ENCODE assay signal across 1 cellular context in genomic region chr20:22523499-22524392, GRCh38.
TF ChIP-seq lines count a peak whose summit lies in the region.

No MANE protein-coding gene starts in this region.

TF ChIP-seq in HepG2, 621 proteins besides CTCF, POLR2A, EP300 and RAD21 (continued from another document and continues in another):
- TF ChIP-seq, protein P1, sequence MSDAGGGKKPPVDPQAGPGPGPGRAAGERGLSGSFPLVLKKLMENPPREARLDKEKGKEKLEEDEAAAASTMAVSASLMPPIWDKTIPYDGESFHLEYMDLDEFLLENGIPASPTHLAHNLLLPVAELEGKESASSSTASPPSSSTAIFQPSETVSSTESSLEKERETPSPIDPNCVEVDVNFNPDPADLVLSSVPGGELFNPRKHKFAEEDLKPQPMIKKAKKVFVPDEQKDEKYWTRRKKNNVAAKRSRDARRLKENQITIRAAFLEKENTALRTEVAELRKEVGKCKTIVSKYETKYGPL (CRISPR knock-in tag; IDR thresholded peaks at IDR 0.05), result no peak; the same call in 1 of the 2 replicates
- no peak for TF ChIP-seq ELF4 (CRISPR knock-in tag; IDR thresholded peaks at IDR 0.05; ENCODE audit: borderline replicate concordance)
- peak; percentile 68; the same call in 1 of the 2 replicates for TF ChIP-seq EHMT2 (IDR thresholded peaks at IDR 0.05; ENCODE audit: borderline replicate concordance, low read depth, low read length)
- peak; percentile 62; the same call in 1 of the 2 replicates for TF ChIP-seq GFI1 (CRISPR knock-in tag; IDR thresholded peaks at IDR 0.05; ENCODE audit: borderline replicate concordance)
- no peak for TF ChIP-seq SP1 (IDR thresholded peaks at IDR 0.05)
- no peak for TF ChIP-seq SP1 (CRISPR knock-in tag; IDR thresholded peaks at IDR 0.05)
- peak; percentile 32; the same call in 1 of the 2 replicates for TF ChIP-seq ZNF672 (CRISPR knock-in tag; IDR thresholded peaks at IDR 0.05)
- no peak for TF ChIP-seq SOX6 (IDR thresholded peaks at IDR 0.05)
- peak; percentile 96 for TF ChIP-seq SOX6 (CRISPR knock-in tag; IDR thresholded peaks at IDR 0.05)
- peak; percentile 74 for TF ChIP-seq ZNF709 (CRISPR knock-in tag; IDR thresholded peaks at IDR 0.05)
- TF ChIP-seq, protein P2, sequence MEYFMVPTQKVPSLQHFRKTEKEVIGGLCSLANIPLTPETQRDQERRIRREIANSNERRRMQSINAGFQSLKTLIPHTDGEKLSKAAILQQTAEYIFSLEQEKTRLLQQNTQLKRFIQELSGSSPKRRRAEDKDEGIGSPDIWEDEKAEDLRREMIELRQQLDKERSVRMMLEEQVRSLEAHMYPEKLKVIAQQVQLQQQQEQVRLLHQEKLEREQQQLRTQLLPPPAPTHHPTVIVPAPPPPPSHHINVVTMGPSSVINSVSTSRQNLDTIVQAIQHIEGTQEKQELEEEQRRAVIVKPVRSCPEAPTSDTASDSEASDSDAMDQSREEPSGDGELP (IDR thresholded peaks at IDR 0.05; ENCODE audit: borderline replicate concordance, low read depth), result peak; percentile 69; the same call in 1 of the 2 replicates
- TF ChIP-seq KLF9 (CRISPR knock-in tag; IDR thresholded peaks at IDR 0.05; ENCODE audit: low read depth), result 0 out of 2 replicates have a peak, but pooled peaks have one; percentile 72
- TF ChIP-seq, protein P3, sequence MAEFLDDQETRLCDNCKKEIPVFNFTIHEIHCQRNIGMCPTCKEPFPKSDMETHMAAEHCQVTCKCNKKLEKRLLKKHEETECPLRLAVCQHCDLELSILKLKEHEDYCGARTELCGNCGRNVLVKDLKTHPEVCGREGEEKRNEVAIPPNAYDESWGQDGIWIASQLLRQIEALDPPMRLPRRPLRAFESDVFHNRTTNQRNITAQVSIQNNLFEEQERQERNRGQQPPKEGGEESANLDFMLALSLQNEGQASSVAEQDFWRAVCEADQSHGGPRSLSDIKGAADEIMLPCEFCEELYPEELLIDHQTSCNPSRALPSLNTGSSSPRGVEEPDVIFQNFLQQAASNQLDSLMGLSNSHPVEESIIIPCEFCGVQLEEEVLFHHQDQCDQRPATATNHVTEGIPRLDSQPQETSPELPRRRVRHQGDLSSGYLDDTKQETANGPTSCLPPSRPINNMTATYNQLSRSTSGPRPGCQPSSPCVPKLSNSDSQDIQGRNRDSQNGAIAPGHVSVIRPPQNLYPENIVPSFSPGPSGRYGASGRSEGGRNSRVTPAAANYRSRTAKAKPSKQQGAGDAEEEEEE (CRISPR knock-in tag; IDR thresholded peaks at IDR 0.05; ENCODE audit: borderline replicate concordance), result no peak; the same call in 1 of the 2 replicates
- TF ChIP-seq ZFP1 (CRISPR knock-in tag; IDR thresholded peaks at IDR 0.05), result peak; percentile 66; the same call in 1 of the 2 replicates
- TF ChIP-seq KDM5B (CRISPR knock-in tag; IDR thresholded peaks at IDR 0.05; ENCODE audit: borderline replicate concordance), result peak; percentile 91
- no peak; the same call in none of the 2 replicates for TF ChIP-seq ZNF124 (CRISPR knock-in tag; IDR thresholded peaks at IDR 0.05)
- TF ChIP-seq ZSCAN29 (CRISPR knock-in tag; conservative IDR thresholded peaks at IDR 0.05), result peak; percentile 91; the same call in 1 of the 2 replicates
- TF ChIP-seq ZBTB7A (CRISPR knock-in tag; IDR thresholded peaks at IDR 0.05), result peak; percentile 58
- TF ChIP-seq ATF3 (CRISPR knock-in tag; IDR thresholded peaks at IDR 0.05), result peak; percentile 76; the same call in 1 of the 2 replicates
- TF ChIP-seq, protein P4, sequence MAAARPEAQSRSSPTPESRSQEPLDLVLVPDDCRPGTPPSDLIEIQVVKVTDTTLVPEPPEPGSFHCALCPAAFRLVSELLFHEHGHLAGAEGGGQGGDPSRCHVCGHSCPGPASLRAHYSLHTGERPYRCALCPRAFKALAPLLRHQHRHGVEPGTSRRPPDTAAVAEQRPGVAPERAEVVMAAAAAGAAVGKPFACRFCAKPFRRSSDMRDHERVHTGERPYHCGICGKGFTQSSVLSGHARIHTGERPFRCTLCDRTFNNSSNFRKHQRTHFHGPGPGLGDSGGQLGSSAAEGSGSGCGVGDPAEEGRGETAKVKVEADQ (CRISPR knock-in tag; IDR thresholded peaks at IDR 0.05; ENCODE audit: borderline replicate concordance), result no peak; the same call in none of the 2 replicates
- peak; percentile 80 for TF ChIP-seq CEBPB (IDR thresholded peaks at IDR 0.05; ENCODE audit: borderline replicate concordance, low read depth, low read length)
- no peak for TF ChIP-seq CHCHD3 (CRISPR knock-in tag; IDR thresholded peaks at IDR 0.05)
- TF ChIP-seq DDIT3 (CRISPR knock-in tag; IDR thresholded peaks at IDR 0.05), result 0 out of 2 replicates have a peak, but pooled peaks have one; percentile 5
- TF ChIP-seq, protein P5, sequence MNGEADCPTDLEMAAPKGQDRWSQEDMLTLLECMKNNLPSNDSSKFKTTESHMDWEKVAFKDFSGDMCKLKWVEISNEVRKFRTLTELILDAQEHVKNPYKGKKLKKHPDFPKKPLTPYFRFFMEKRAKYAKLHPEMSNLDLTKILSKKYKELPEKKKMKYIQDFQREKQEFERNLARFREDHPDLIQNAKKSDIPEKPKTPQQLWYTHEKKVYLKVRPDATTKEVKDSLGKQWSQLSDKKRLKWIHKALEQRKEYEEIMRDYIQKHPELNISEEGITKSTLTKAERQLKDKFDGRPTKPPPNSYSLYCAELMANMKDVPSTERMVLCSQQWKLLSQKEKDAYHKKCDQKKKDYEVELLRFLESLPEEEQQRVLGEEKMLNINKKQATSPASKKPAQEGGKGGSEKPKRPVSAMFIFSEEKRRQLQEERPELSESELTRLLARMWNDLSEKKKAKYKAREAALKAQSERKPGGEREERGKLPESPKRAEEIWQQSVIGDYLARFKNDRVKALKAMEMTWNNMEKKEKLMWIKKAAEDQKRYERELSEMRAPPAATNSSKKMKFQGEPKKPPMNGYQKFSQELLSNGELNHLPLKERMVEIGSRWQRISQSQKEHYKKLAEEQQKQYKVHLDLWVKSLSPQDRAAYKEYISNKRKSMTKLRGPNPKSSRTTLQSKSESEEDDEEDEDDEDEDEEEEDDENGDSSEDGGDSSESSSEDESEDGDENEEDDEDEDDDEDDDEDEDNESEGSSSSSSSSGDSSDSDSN (CRISPR knock-in tag; IDR thresholded peaks at IDR 0.05), result peak; percentile 89
- TF ChIP-seq ZNF775 (CRISPR knock-in tag; IDR thresholded peaks at IDR 0.05; ENCODE audit: borderline replicate concordance), result no peak; the same call in 1 of the 2 replicates
- peak; percentile 99 for TF ChIP-seq PAXIP1 (CRISPR knock-in tag; conservative IDR thresholded peaks at IDR 0.05)
- 0 out of 2 replicates have a peak, but pooled peaks have one; percentile 85 for TF ChIP-seq IRF9 (CRISPR knock-in tag; IDR thresholded peaks at IDR 0.05; ENCODE audit: borderline replicate concordance)
- TF ChIP-seq ZSCAN25 (CRISPR knock-in tag; IDR thresholded peaks at IDR 0.05), result peak; percentile 49
- TF ChIP-seq ZBTB21 (CRISPR knock-in tag; IDR thresholded peaks at IDR 0.05), result peak; percentile 40
- TF ChIP-seq HNRNPK (IDR thresholded peaks at IDR 0.05; ENCODE audit: low read depth, low read length, poor library complexity, severe bottlenecking), result no peak
- TF ChIP-seq ZBTB1 (CRISPR knock-in tag; IDR thresholded peaks at IDR 0.05; ENCODE audit: borderline replicate concordance), result no peak
- TF ChIP-seq ZNF569 (CRISPR knock-in tag; IDR thresholded peaks at IDR 0.05; ENCODE audit: borderline replicate concordance), result no peak
- TF ChIP-seq, protein P6, sequence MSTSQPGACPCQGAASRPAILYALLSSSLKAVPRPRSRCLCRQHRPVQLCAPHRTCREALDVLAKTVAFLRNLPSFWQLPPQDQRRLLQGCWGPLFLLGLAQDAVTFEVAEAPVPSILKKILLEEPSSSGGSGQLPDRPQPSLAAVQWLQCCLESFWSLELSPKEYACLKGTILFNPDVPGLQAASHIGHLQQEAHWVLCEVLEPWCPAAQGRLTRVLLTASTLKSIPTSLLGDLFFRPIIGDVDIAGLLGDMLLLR (CRISPR knock-in tag; IDR thresholded peaks at IDR 0.05), result 0 out of 2 replicates have a peak, but pooled peaks have one; percentile 37
- TF ChIP-seq, protein P7, sequence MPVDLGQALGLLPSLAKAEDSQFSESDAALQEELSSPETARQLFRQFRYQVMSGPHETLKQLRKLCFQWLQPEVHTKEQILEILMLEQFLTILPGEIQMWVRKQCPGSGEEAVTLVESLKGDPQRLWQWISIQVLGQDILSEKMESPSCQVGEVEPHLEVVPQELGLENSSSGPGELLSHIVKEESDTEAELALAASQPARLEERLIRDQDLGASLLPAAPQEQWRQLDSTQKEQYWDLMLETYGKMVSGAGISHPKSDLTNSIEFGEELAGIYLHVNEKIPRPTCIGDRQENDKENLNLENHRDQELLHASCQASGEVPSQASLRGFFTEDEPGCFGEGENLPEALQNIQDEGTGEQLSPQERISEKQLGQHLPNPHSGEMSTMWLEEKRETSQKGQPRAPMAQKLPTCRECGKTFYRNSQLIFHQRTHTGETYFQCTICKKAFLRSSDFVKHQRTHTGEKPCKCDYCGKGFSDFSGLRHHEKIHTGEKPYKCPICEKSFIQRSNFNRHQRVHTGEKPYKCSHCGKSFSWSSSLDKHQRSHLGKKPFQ (CRISPR knock-in tag; IDR thresholded peaks at IDR 0.05; ENCODE audit: insufficient replicate concordance), result peak; percentile 57
- peak; percentile 76 for TF ChIP-seq KLF11 (CRISPR knock-in tag; IDR thresholded peaks at IDR 0.05)
- TF ChIP-seq ZNF121 (CRISPR knock-in tag; IDR thresholded peaks at IDR 0.05), result no peak
- peak in 1 of 2 experiments; percentile 10; a peak in 2 of 4 replicates for TF ChIP-seq MAFK (conservative IDR thresholded peaks at IDR 0.05 in 1 of 2, IDR thresholded peaks at IDR 0.05 in 1 of 2; ENCODE audit: low read length in 2 of 2)
- peak; percentile 76; the same call in 1 of the 2 replicates for TF ChIP-seq MYC (CRISPR knock-in tag; IDR thresholded peaks at IDR 0.05; ENCODE audit: borderline replicate concordance)
- TF ChIP-seq ZNF260 (CRISPR knock-in tag; IDR thresholded peaks at IDR 0.05; ENCODE audit: borderline replicate concordance, low read depth), result no peak
- TF ChIP-seq PBX2 (CRISPR knock-in tag; IDR thresholded peaks at IDR 0.05), result peak; percentile 20; the same call in 1 of the 2 replicates
- no peak for TF ChIP-seq PRDM4 (CRISPR knock-in tag; IDR thresholded peaks at IDR 0.05; ENCODE audit: borderline replicate concordance)
- TF ChIP-seq MXI1 (IDR thresholded peaks at IDR 0.05; ENCODE audit: borderline replicate concordance, low read depth, low read length), result peak; percentile 57; the same call in 2 of the 3 replicates
- TF ChIP-seq KDM1A (CRISPR knock-in tag; IDR thresholded peaks at IDR 0.05), result peak; percentile 47
